ENCODE assay signal across 7 cellular contexts in genomic region chr2:5150871-5151270, GRCh38.
"Had no signal": no experiment of that assay in that cellular context is flagged by ENCODE, and none has a peak within 500 bp of the region (broad histone marks: within the 10 kb centered on the region; RNA-seq: fewer than 3 reads in every experiment).

No MANE protein-coding gene starts in this region.

- H3K27ac ChIP-seq: HL-60, KMS-11 had no signal

- DNase-seq: KBM-7, KG1 had no signal

- H3K9ac ChIP-seq: KMS-11 had no signal

- H3K4me2 ChIP-seq: KMS-11 had no signal

- H3K4me1 Mint-ChIP-seq: IgD-negative memory B cell had no signal

- H3K27me3 Mint-ChIP-seq: IgD-negative memory B cell had no signal

- H3K4me3 Mint-ChIP-seq: IgD-negative memory B cell had no signal

- H3K36me3 Mint-ChIP-seq: IgD-negative memory B cell had no signal

- H3K27ac Mint-ChIP-seq: IgD-negative memory B cell had no signal

- H3K4me3 ChIP-seq: K562 had no signal

- FAIRE-seq: HTR-8/SVneo, K562 had no signal

- ATAC-seq: K562 had no signal
